In genomic region chr3:46409735-46410489, GRCh38 we compare ENCODE assay signal across 26 cellular contexts. TPM values are rescaled to one million over a fixed set of nuclear protein-coding genes. Genes with fewer than 3 reads are reported as not detected.
DNase-seq lines count a peak whose midpoint lies in the region; ATAC-seq, FAIRE-seq and TF ChIP-seq lines count a peak whose summit lies in the region.
"Had no signal": no experiment of that assay in that cellular context is flagged by ENCODE, and none has a peak within 500 bp of the region (broad histone marks: within the 10 kb centered on the region; RNA-seq: fewer than 3 reads in every experiment).

No MANE protein-coding gene starts in this region.

- no peak overlapping the region for H4K91ac ChIP-seq in neuronal stem cell (ENCODE audit: low read depth, low read length, poor library complexity)

- no peak overlapping the region for H2BK120ac ChIP-seq in neuronal stem cell (ENCODE audit: low read depth, low read length)

- DNase-seq in CD8-positive, alpha-beta T cell, result no peak
- DNase-seq in GM12891 (ENCODE audit: insufficient read length, low spot score), result no peak
- peak in 41 of 61 donors; percentile 12 to 84 (median 40) for DNase-seq in caudate nucleus (lab: John Stamatoyannopoulos, UW)
- DNase-seq in naive thymus-derived CD4-positive, alpha-beta T cell, result peak in 3 of 9 donors; percentile 4 to 13 (median 8)
- no peak for DNase-seq in left lobe of liver (ENCODE audit: low spot score)
- DNase-seq in neuronal stem cell (ENCODE audit: low spot score), result no peak
- no peak for DNase-seq in H54 (ENCODE audit: insufficient read length, low spot score)
- DNase-seq: activated CD4-positive, alpha-beta T cell treated with anti-CD3 and anti-CD28 coated beads, Interleukin-2, amount 50 U/mL, for 4 hours; activated effector memory CD4-positive, alpha-beta T cell treated with anti-CD3 and anti-CD28 coated beads, Interleukin-2, amount 50 U/mL, for 16 hours; activated T-cell treated with anti-CD3 and anti-CD28 coated beads for 4 hours; body of pancreas; CD4-positive, alpha-beta T cell; DMS 273 treated with DMSO at 0.1 percent for 48 hours; endodermal cell; esophagus squamous epithelium; gastrocnemius medialis; mammary epithelial cell; NCI-H1105; NCI-H2029 treated with DMSO at 0.1 percent for 48 hours; NCI-H2227 treated with DMSO at 0.1 percent for 48 hours; NCI-H69; stimulated activated CD4-positive, alpha-beta T cell treated with anti-CD3 and anti-CD28 coated beads, Interleukin-4, amount 100 ng/mL, for 4 hours; stimulated activated naive CD8-positive, alpha-beta T cell treated with anti-CD3 and anti-CD28 coated beads, Interleukin-15, amount 100 ng/mL, for 72 hours had no signal

- no peaks in the 10 kb centered on the region for H3K36me3 ChIP-seq in CD8-positive, alpha-beta T cell (ENCODE audit: insufficient read depth, low read length)
- H3K36me3 ChIP-seq in naive thymus-derived CD4-positive, alpha-beta T cell (ENCODE audit: control insufficient read depth in 2 of 3, insufficient read depth in 3 of 3, low read length in 3 of 3), result no peaks in the 10 kb centered on the region
- H3K36me3 ChIP-seq in neuronal stem cell (replicated peaks in 1 of 2; ENCODE audit: control insufficient read depth in 2 of 2, insufficient read depth in 2 of 2, low read length in 2 of 2), result no peaks in the 10 kb centered on the region
- H3K36me3 ChIP-seq: esophagus squamous epithelium, gastrocnemius medialis, tibial nerve had no signal

- H3K9me3 Mint-ChIP-seq in CD8-positive, alpha-beta T cell, result no peaks in the 10 kb centered on the region
- H3K9me3 Mint-ChIP-seq in naive thymus-derived CD4-positive, alpha-beta T cell, result no peaks in the 10 kb centered on the region
- H3K9me3 Mint-ChIP-seq: CD4-positive, alpha-beta T cell; endodermal cell; stimulated activated naive CD8-positive, alpha-beta T cell treated with anti-CD3 and anti-CD28 coated beads, Interleukin-15, amount 100 ng/mL, for 72 hours had no signal

- no peak for FAIRE-seq in GM12891 (lab: Jason Lieb, UNC)
- no peak for FAIRE-seq in H54 (lab: Jason Lieb, UNC)
- FAIRE-seq: colon, islet of Langerhans had no signal

- H3K79me1 ChIP-seq in neuronal stem cell (ENCODE audit: low read depth, low read length), result no peaks in the 10 kb centered on the region

- no peak overlapping the region for H3K4ac ChIP-seq in neuronal stem cell (ENCODE audit: low read length)

- H3K4me2 ChIP-seq in neuronal stem cell (ENCODE audit: insufficient read depth, low read length, poor library complexity, severe bottlenecking), result no peak overlapping the region

- H3K14ac ChIP-seq in neuronal stem cell (ENCODE audit: low read length), result no peak overlapping the region

- no peak overlapping the region for H2BK12ac ChIP-seq in neuronal stem cell (ENCODE audit: low read length)

- no peak overlapping the region for H3K9ac ChIP-seq in neuronal stem cell (ENCODE audit: low read depth, low read length, poor library complexity)

- H2AFZ ChIP-seq in neuronal stem cell (ENCODE audit: low read length), result no peak overlapping the region

- H2BK5ac ChIP-seq in neuronal stem cell (ENCODE audit: low read length), result no peak overlapping the region

- no peak for TF ChIP-seq CTCF in CD8-positive, alpha-beta T cell (IDR thresholded peaks at IDR 0.05)

- intact Hi-C loops in CD8-positive, alpha-beta T cell (cut with DNase I, micrococcal nuclease), result no loop called here
- intact Hi-C loops in naive thymus-derived CD4-positive, alpha-beta T cell (cut with micrococcal nuclease), result loop anchor here in 1 of 2 donors (5.0 kb wide), 1 partner anchor 1348 kb away; no protein-coding TSS in a partner anchor

- CTCF ChIA-PET in CD8-positive, alpha-beta T cell (lab: Charles Lee), result interaction anchor here (1.7 kb wide), 1 partner anchor 32 kb away, joined by 6 read pairs; no protein-coding TSS in a partner anchor
- CTCF ChIA-PET in naive thymus-derived CD4-positive, alpha-beta T cell (lab: Charles Lee), result no interaction called here

- ATAC-seq in CD8-positive, alpha-beta T cell, result no peak
- ATAC-seq in naive thymus-derived CD4-positive, alpha-beta T cell, result no peak
- no peak for ATAC-seq in left lobe of liver
- ATAC-seq: body of pancreas; gastrocnemius medialis; stimulated activated naive CD8-positive, alpha-beta T cell treated with anti-CD3 and anti-CD28 coated beads, Interleukin-15, amount 100 ng/mL, for 72 hours had no signal

- peaks cover 36% of the 10 kb centered on the region for H3K4me1 Mint-ChIP-seq in CD8-positive, alpha-beta T cell (ENCODE audit: low read depth)
- peaks cover 11 to 37% (median 33%) of the 10 kb centered on the region in 7 donors for H3K4me1 Mint-ChIP-seq in naive thymus-derived CD4-positive, alpha-beta T cell

- H3K4me3 Mint-ChIP-seq in CD8-positive, alpha-beta T cell, result no peak overlapping the region
- peak overlapping the region in 4 of 10 donors; percentile 13 to 47 (median 14) for H3K4me3 Mint-ChIP-seq in naive thymus-derived CD4-positive, alpha-beta T cell
- H3K4me3 Mint-ChIP-seq: CD4-positive, alpha-beta T cell; endodermal cell had no signal

- no peaks in the 10 kb centered on the region for H3K27me3 Mint-ChIP-seq in CD8-positive, alpha-beta T cell (ENCODE audit: low read depth)
- H3K27me3 Mint-ChIP-seq in naive thymus-derived CD4-positive, alpha-beta T cell, result peaks cover 0 to 7% (median 0%) of the 10 kb centered on the region in 5 donors
- H3K27me3 Mint-ChIP-seq: CD4-positive, alpha-beta T cell; stimulated activated naive CD8-positive, alpha-beta T cell treated with anti-CD3 and anti-CD28 coated beads, Interleukin-15, amount 100 ng/mL, for 72 hours had no signal

- TF ChIP-seq POLR2A in GM12891 (IDR thresholded peaks at IDR 0.05; ENCODE audit: low read depth, low read length) (no peak), H54 (IDR thresholded peaks at IDR 0.05; ENCODE audit: low read depth, low read length) (no peak)

- no peak overlapping the region for H2AK5ac ChIP-seq in neuronal stem cell (ENCODE audit: low read depth, low read length)

- no peak overlapping the region for H4K8ac ChIP-seq in neuronal stem cell (ENCODE audit: low read depth, low read length)

- H3K36me3 Mint-ChIP-seq in CD8-positive, alpha-beta T cell, result peaks cover 4% of the 10 kb centered on the region
- H3K36me3 Mint-ChIP-seq in naive thymus-derived CD4-positive, alpha-beta T cell, result peaks cover 0 to 7% (median 0%) of the 10 kb centered on the region in 5 donors

- no peak overlapping the region for H3K4me3 ChIP-seq in CD8-positive, alpha-beta T cell (ENCODE audit: low read depth, low read length)
- no peak overlapping the region for H3K4me3 ChIP-seq in naive thymus-derived CD4-positive, alpha-beta T cell (ENCODE audit: low read length)
- no peak overlapping the region for H3K4me3 ChIP-seq in neuronal stem cell (ENCODE audit: low read length in 2 of 2)
- H3K4me3 ChIP-seq: body of pancreas, esophagus squamous epithelium, gastrocnemius medialis, tibial nerve had no signal

- no peaks in the 10 kb centered on the region for H3K9me3 ChIP-seq in CD8-positive, alpha-beta T cell (ENCODE audit: low read length)
- H3K9me3 ChIP-seq in naive thymus-derived CD4-positive, alpha-beta T cell (ENCODE audit: control insufficient read depth in 2 of 3, low read length in 3 of 3), result no peaks in the 10 kb centered on the region
- H3K9me3 ChIP-seq in neuronal stem cell (replicated peaks in 1 of 2; ENCODE audit: control insufficient read depth in 2 of 2, insufficient read depth in 1 of 2, low read depth in 1 of 2, low read length in 2 of 2), result no peaks in the 10 kb centered on the region
- H3K9me3 ChIP-seq: body of pancreas, esophagus squamous epithelium, gastrocnemius medialis, tibial nerve had no signal

- peak overlapping the region; percentile 16 for H3K27ac Mint-ChIP-seq in CD8-positive, alpha-beta T cell
- peak overlapping the region in 4 of 9 donors; percentile 24 to 75 (median 54) for H3K27ac Mint-ChIP-seq in naive thymus-derived CD4-positive, alpha-beta T cell
- H3K27ac Mint-ChIP-seq: CD4-positive, alpha-beta T cell; endodermal cell had no signal

- H3K18ac ChIP-seq in neuronal stem cell (ENCODE audit: low read length), result no peak overlapping the region

- POLR2A ChIA-PET in CD8-positive, alpha-beta T cell (lab: Charles Lee), result no interaction called here
- POLR2A ChIA-PET in naive thymus-derived CD4-positive, alpha-beta T cell (lab: Charles Lee), result no interaction called here

- no peak overlapping the region for H2BK15ac ChIP-seq in neuronal stem cell (ENCODE audit: low read length)

- whole genome bisulfite sequencing in neuronal stem cell (ENCODE audit: extremely low coverage in 2 of 2, insufficient read length in 2 of 2, insufficient replicate concordance in 1 of 2), 2 donors, result no CpG with 5 or more reads among the region's 9 CpGs

- peaks cover 24% of the 10 kb centered on the region for H3K4me1 ChIP-seq in CD8-positive, alpha-beta T cell (ENCODE audit: insufficient read depth, low read length)
- peaks cover 5 to 10% of the 10 kb centered on the region in 2 donors for H3K4me1 ChIP-seq in naive thymus-derived CD4-positive, alpha-beta T cell (ENCODE audit: control insufficient read depth in 2 of 2, insufficient read depth in 2 of 2, low read length in 2 of 2)
- peaks cover 0 to 3% of the 10 kb centered on the region in 2 donors for H3K4me1 ChIP-seq in neuronal stem cell (ENCODE audit: control insufficient read depth in 2 of 2, insufficient read depth in 1 of 2, low read depth in 1 of 2, low read length in 2 of 2)

- no peak overlapping the region for H3K23ac ChIP-seq in neuronal stem cell (ENCODE audit: low read depth, low read length, poor library complexity)

- H3K27ac ChIP-seq in CD8-positive, alpha-beta T cell (ENCODE audit: low read depth, low read length), result no peak overlapping the region
- no peak overlapping the region for H3K27ac ChIP-seq in caudate nucleus (ENCODE audit: low read depth, low read length)
- H3K27ac ChIP-seq in naive thymus-derived CD4-positive, alpha-beta T cell (ENCODE audit: low read depth, low read length), result peak overlapping the region; percentile 19
- no peak overlapping the region for H3K27ac ChIP-seq in neuronal stem cell (replicated peaks; ENCODE audit: low read length)
- H3K27ac ChIP-seq: body of pancreas, esophagus squamous epithelium, tibial nerve had no signal

- H3K27me3 ChIP-seq in CD8-positive, alpha-beta T cell (ENCODE audit: insufficient read depth, low read length), result no peaks in the 10 kb centered on the region
- no peaks in the 10 kb centered on the region for H3K27me3 ChIP-seq in naive thymus-derived CD4-positive, alpha-beta T cell (ENCODE audit: control insufficient read depth in 2 of 2, insufficient read depth in 2 of 2, low read length in 2 of 2)
- peaks cover 0 to 6% (median 0%) of the 10 kb centered on the region in 3 experiments for H3K27me3 ChIP-seq in neuronal stem cell (ENCODE audit: control insufficient read depth in 3 of 3, insufficient read depth in 3 of 3, low read depth in 1 of 3, low read length in 3 of 3)
- H3K27me3 ChIP-seq: body of pancreas, esophagus squamous epithelium, gastrocnemius medialis, tibial nerve had no signal

RNA-seq across cellular contexts. Expression of gene CCRL2, which starts 2.9 kb away (rescaled TPM):
- 1 to 10 TPM; 5.3 to 6.6 TPM for total RNA-seq in CD8-positive, alpha-beta T cell
- 1.6 TPM for polyA plus RNA-seq in GM12891 (2012; ENCODE audit: low read depth, missing spikeins)
- total RNA-seq in naive thymus-derived CD4-positive, alpha-beta T cell, result 10 to 100 TPM in 1 of 5 experiments, 1 to 10 TPM in 2, under 1 TPM in 2; 0.35 to 20.5 (median 5.0) TPM
- 1 to 10 TPM in 1 of 2 donors, under 1 TPM in 1; 0.34 to 1.3 TPM for polyA plus RNA-seq in naive thymus-derived CD4-positive, alpha-beta T cell
- total RNA-seq in left lobe of liver, result 0.55 TPM
- not detected for polyA plus RNA-seq in neuronal stem cell (2013, experiment 1 of 2)
- not detected for polyA plus RNA-seq in neuronal stem cell (2013, experiment 2 of 2)
- total RNA-seq: endodermal cell, mammary epithelial cell had no signal
- polyA plus RNA-seq: mammary epithelial cell had no signal

RNA-seq across cellular contexts. Expression of gene CCR5, which starts 39.2 kb away (rescaled TPM):
- total RNA-seq in CD8-positive, alpha-beta T cell, result 1 to 10 TPM; 6.7 to 7.5 TPM
- polyA plus RNA-seq in GM12891 (2012; ENCODE audit: low read depth, missing spikeins), result 0.08 TPM
- 10 to 100 TPM in 1 of 5 experiments, 1 to 10 TPM in 1, under 1 TPM in 3; 0.66 to 22.5 (median 0.95) TPM for total RNA-seq in naive thymus-derived CD4-positive, alpha-beta T cell
- polyA plus RNA-seq in naive thymus-derived CD4-positive, alpha-beta T cell, result not detected
- 0.08 TPM for total RNA-seq in left lobe of liver
- not detected for polyA plus RNA-seq in neuronal stem cell (2013, experiment 1 of 2)
- polyA plus RNA-seq in neuronal stem cell (2013, experiment 2 of 2), result not detected
- total RNA-seq: endodermal cell, mammary epithelial cell had no signal
- polyA plus RNA-seq: mammary epithelial cell had no signal

RNA-seq across cellular contexts. Expression of gene LTF, which starts 54.8 kb away (rescaled TPM):
- total RNA-seq in CD8-positive, alpha-beta T cell, result not detected
- not detected for polyA plus RNA-seq in GM12891 (2012; ENCODE audit: low read depth, missing spikeins)
- total RNA-seq in naive thymus-derived CD4-positive, alpha-beta T cell, result under 1 TPM in 1 of 5 experiments, not detected in 4; 0.78 TPM
- not detected for polyA plus RNA-seq in naive thymus-derived CD4-positive, alpha-beta T cell
- 1.7 TPM for total RNA-seq in left lobe of liver
- polyA plus RNA-seq in neuronal stem cell (2013, experiment 1 of 2), result not detected
- polyA plus RNA-seq in neuronal stem cell (2013, experiment 2 of 2), result 0.01 TPM
- total RNA-seq: CD4-positive, alpha-beta T cell had no signal

RNA-seq across cellular contexts. Expression of gene CCR2, which starts 56.0 kb away (rescaled TPM):
- under 1 TPM; 0.62 to 0.67 TPM for total RNA-seq in CD8-positive, alpha-beta T cell
- not detected for polyA plus RNA-seq in GM12891 (2012; ENCODE audit: low read depth, missing spikeins)
- total RNA-seq in naive thymus-derived CD4-positive, alpha-beta T cell, result 10 to 100 TPM in 2 of 5 experiments, 1 to 10 TPM in 1, under 1 TPM in 2; 0.41 to 34.9 (median 2.0) TPM
- polyA plus RNA-seq in naive thymus-derived CD4-positive, alpha-beta T cell, result under 1 TPM in 1 of 2 donors, not detected in 1; 0.13 TPM
- 0.33 TPM for total RNA-seq in left lobe of liver
- polyA plus RNA-seq in neuronal stem cell (2013, experiment 1 of 2), result not detected
- not detected for polyA plus RNA-seq in neuronal stem cell (2013, experiment 2 of 2)
- total RNA-seq: endodermal cell, mammary epithelial cell had no signal
- polyA plus RNA-seq: mammary epithelial cell had no signal

Comparison
In these comparisons a context has a peak if more than half of its experiments do, and no peak if none do; other contexts are left out.
1. DNase-seq: peak in caudate nucleus (41 of 61); none in CD8-positive, alpha-beta T cell (0 of 7), GM12891 (single experiment), left lobe of liver (single experiment), neuronal stem cell (single experiment) and H54 (single experiment).